1 cellular context compared by ENCODE assay signal in the genomic region with DNA sequence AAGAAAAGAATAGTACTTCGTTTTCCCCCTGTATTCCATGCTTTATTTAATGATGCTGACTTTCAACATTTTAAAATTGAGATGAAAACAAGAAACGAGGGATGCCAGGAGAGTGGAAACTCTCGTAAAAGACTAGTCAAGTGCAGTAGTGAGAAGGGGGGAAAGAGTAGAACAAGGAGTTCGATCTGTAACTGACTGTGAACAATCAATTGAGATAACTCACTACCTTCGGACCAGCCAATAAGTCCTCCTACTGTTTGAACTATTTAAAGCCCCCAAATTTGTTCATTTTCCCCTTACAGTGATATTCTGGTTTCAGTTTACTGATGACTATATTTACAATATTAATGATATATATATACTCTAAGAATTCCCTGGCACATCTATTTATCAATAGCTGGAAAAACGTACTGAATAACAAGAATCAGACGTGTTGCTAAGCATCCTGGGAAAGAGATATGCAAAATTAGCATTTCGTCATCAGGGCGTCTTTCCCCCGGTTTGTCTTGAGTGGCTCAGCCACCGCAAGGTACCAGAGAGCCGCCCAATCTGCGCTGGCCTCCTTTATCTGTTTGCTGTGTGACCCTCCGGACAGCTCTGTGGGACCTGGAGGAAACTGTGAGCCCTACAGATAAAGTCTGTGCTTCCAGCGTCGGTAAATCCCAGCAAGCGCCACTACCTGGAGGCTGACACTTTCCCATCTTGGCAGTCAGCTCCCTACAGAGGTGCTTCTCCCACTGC.
TF ChIP-seq lines count a peak whose summit lies in the region.

No MANE protein-coding gene starts in this region.

TF ChIP-seq in H1, 55 proteins besides CTCF, POLR2A, EP300 and RAD21:
- peak; percentile 81 for TF ChIP-seq ASH2L (IDR thresholded peaks at IDR 0.05; ENCODE audit: low read length)
- peak; percentile 77 for TF ChIP-seq KDM4A (IDR thresholded peaks at IDR 0.05; ENCODE audit: low read depth, low read length, severe bottlenecking)
- TF ChIP-seq SIX5 (IDR thresholded peaks at IDR 0.05; ENCODE audit: low read depth, low read length): no peak
- TF ChIP-seq ZNF274 (IDR thresholded peaks at IDR 0.05; ENCODE audit: borderline replicate concordance, extremely low read depth, low read length): no peak
- TF ChIP-seq CBX5 (IDR thresholded peaks at IDR 0.05; ENCODE audit: low read depth, low read length): no peak
- no peak for TF ChIP-seq MAX (IDR thresholded peaks at IDR 0.05)
- TF ChIP-seq EGR1 (IDR thresholded peaks at IDR 0.05; ENCODE audit: borderline replicate concordance, low read depth, low read length): 0 out of 2 replicates have a peak, but pooled peaks have one; percentile 33
- TF ChIP-seq CREB1 (IDR thresholded peaks at IDR 0.05): peak; percentile 86
- TF ChIP-seq SP4 (IDR thresholded peaks at IDR 0.05; ENCODE audit: low read length): 0 out of 2 replicates have a peak, but pooled peaks have one; percentile 46
- peak; percentile 99 for TF ChIP-seq TBP (IDR thresholded peaks at IDR 0.05; ENCODE audit: low read depth, low read length)
- TF ChIP-seq SIN3A (conservative IDR thresholded peaks at IDR 0.05 in 1 of 2, IDR thresholded peaks at IDR 0.05 in 1 of 2; ENCODE audit: low read depth in 1 of 2, low read length in 2 of 2): 0 out of 4 replicates have a peak, but pooled peaks of 1 of the 2 experiments have one; percentile 65
- 0 out of 2 replicates have a peak, but pooled peaks have one; percentile 33 for TF ChIP-seq GTF2F1 (IDR thresholded peaks at IDR 0.05; ENCODE audit: borderline replicate concordance, low read depth, low read length)
- peak; percentile 41; the same call in 1 of the 2 replicates for TF ChIP-seq POLR2AphosphoS5 (IDR thresholded peaks at IDR 0.05; ENCODE audit: low read depth, low read length)
- TF ChIP-seq RXRA (IDR thresholded peaks at IDR 0.05; ENCODE audit: insufficient read depth, low read depth, low read length): no peak
- TF ChIP-seq SP1 (IDR thresholded peaks at IDR 0.05; ENCODE audit: low read depth, low read length): 0 out of 2 replicates have a peak, but pooled peaks have one; percentile 15
- peak; percentile 75 for TF ChIP-seq CEBPB (IDR thresholded peaks at IDR 0.05; ENCODE audit: low read depth, low read length)
- peak; percentile 79 for TF ChIP-seq TAF1 (IDR thresholded peaks at IDR 0.05; ENCODE audit: low read depth, low read length)
- peak; percentile 57 for TF ChIP-seq JUND (IDR thresholded peaks at IDR 0.05; ENCODE audit: low read length)
- peak; percentile 30 for TF ChIP-seq TAF7 (optimal IDR thresholded peaks at IDR 0.05; ENCODE audit: borderline replicate concordance, low read depth, low read length)
